21 cellular contexts compared by ENCODE assay signal in genomic region chr11:12981879-12982531, GRCh38. TPM values are rescaled to one million over a fixed set of nuclear protein-coding genes. Genes with fewer than 3 reads are reported as not detected.
A peak's percentile ranks its signal among the peaks of the same experiment; 100 is the strongest.
DNase-seq lines count a peak whose midpoint lies in the region; ATAC-seq, FAIRE-seq and TF ChIP-seq lines count a peak whose summit lies in the region.
"Had no signal": no experiment of that assay in that cellular context is flagged by ENCODE, and none has a peak within 500 bp of the region (broad histone marks: within the 10 kb centered on the region; RNA-seq: fewer than 3 reads in every experiment).

No MANE protein-coding gene starts in this region.

- 0 out of 2 replicates have a peak, but pooled peaks have one; percentile 10 for TF ChIP-seq CTCF in AG10803 (conservative IDR thresholded peaks at IDR 0.05; ENCODE audit: low read length)
- peak; percentile 10 for TF ChIP-seq CTCF in bronchial epithelial cell (IDR thresholded peaks at IDR 0.05; ENCODE audit: insufficient read depth, low read length, severe bottlenecking)
- no peak for TF ChIP-seq CTCF in foreskin fibroblast (IDR thresholded peaks at IDR 0.05; ENCODE audit: low read depth, low read length)

- ATAC-seq in GM21576 (IDR thresholded peaks at IDR 0.05; ENCODE audit: unreplicated experiment), result no peak
- ATAC-seq: activated T-cell treated with anti-CD3 and anti-CD28 coated beads, Interleukin-2, amount 50 U/mL, for 4 hours had no signal

- H3K36me3 ChIP-seq in bronchial epithelial cell (ENCODE audit: control insufficient read depth, insufficient read depth, low read length), result peaks cover 26% of the 10 kb centered on the region

- DNase-seq in AG10803 (ENCODE audit: low read depth) (peak; percentile 20), HCEC 1CT (peak; percentile 8), bronchial epithelial cell (ENCODE audit: low read depth) (peak; percentile 37), foreskin fibroblast (peak; percentile 30 to 57), NCI-H774 (lab: John Stamatoyannopoulos, UW) (no peak)
- no peak for DNase-seq in activated naive CD4-positive, alpha-beta T cell treated with Interleukin-2 at 50 U/mL for 16 hours
- DNase-seq in activated CD8-positive, alpha-beta memory T cell treated with anti-CD3 and anti-CD28 coated beads, Interleukin-2, amount 50 U/mL, for 4 hours, result no peak
- DNase-seq: activated CD4-positive, alpha-beta memory T cell treated with anti-CD3 and anti-CD28 coated beads for 36 hours; activated naive CD4-positive, alpha-beta T cell treated with anti-CD3 and anti-CD28 coated beads, Interleukin-2, amount 50 U/mL, for 16 hours; activated T-cell treated with anti-CD3 and anti-CD28 coated beads, Interleukin-2, amount 50 U/mL, for 4 hours; CD4-positive, alpha-beta memory T cell; DMS153; glutamatergic neuron; KG1; NCI-H1048; NCI-H2029; NCI-H510A treated with DMSO at 0.1 percent for 48 hours; stimulated activated CD4-positive, alpha-beta T cell treated with anti-CD3 and anti-CD28 coated beads, Interleukin-12 subunit alpha, Interleukin-12 subunit beta, amount 100 ng/mL, for 4 hours had no signal

- H3K27me3 ChIP-seq in bronchial epithelial cell (ENCODE audit: control insufficient read depth, insufficient read depth, low read length), result no peaks in the 10 kb centered on the region

- FAIRE-seq in bronchial epithelial cell (lab: Jason Lieb, UNC), result no peak

- no peak overlapping the region for H3K4me3 ChIP-seq in AG10803 (ENCODE audit: low read length)
- no peak overlapping the region for H3K4me3 ChIP-seq in bronchial epithelial cell (ENCODE audit: low read depth, low read length)
- H3K4me3 ChIP-seq in foreskin fibroblast (ENCODE audit: low read depth in 1 of 2, low read length in 2 of 2), result no peak overlapping the region
- H3K4me3 ChIP-seq: coronary artery had no signal

RNA-seq across cellular contexts. Expression of gene RASSF10, which starts 27.1 kb away (rescaled TPM):
- total RNA-seq in bronchial epithelial cell, result 2.1 and 2.4 TPM in 2 replicates
- total RNA-seq: activated CD4-positive, alpha-beta memory T cell treated with anti-CD3 and anti-CD28 coated beads for 36 hours; activated T-cell treated with anti-CD3 and anti-CD28 coated beads, Interleukin-2, amount 50 U/mL, for 4 hours; CD4-positive, alpha-beta memory T cell; mononuclear cell had no signal

Comparison
In these comparisons a context has a peak if more than half of its experiments do, and no peak if none do; other contexts are left out.
1. DNase-seq: peak in AG10803 (single experiment), HCEC 1CT (single experiment), bronchial epithelial cell (single experiment) and foreskin fibroblast (2 of 2); none in NCI-H774 (single experiment), activated naive CD4-positive, alpha-beta T cell treated with Interleukin-2 at 50 U/mL for 16 hours (single experiment) and activated CD8-positive, alpha-beta memory T cell treated with anti-CD3 and anti-CD28 coated beads, Interleukin-2, amount 50 U/mL, for 4 hours (single experiment).